Comparison of ENCODE assay signal across 14 cellular contexts in the genomic region with DNA sequence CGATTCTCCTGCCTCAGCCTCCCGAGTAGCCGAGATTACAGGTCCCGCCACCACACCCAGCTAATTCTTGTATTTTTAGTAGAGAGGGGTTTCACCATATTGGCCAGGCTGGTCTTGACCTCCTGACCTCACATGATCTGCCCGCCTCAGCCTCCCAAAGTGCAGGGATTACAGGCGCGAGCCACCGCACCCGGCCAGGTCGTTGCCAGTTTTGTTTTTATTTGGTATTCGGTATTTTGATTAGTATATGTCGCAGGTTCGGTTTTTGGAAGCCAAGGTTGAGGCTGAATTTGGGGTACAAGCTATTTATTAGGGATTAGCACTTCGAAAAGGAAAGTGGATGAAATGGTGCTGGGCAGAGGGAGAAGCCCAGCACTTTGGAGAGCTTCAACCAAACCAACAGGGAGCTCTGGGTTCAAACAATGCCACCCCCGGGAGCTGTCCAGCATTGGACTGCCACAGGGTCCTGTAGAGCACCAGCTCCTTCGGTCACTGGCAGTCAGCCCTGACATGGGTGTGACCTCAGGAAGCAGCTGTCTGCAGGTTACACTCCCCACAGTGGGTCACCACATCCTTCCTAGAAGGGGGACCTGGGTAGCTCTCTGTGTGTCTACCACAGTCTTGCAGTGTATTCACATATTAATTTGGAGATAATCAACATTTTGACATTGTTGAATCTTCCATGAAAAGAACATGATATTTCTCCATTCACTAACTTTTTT. TPM values are rescaled to one million over a fixed set of nuclear protein-coding genes. Genes with fewer than 3 reads are reported as not detected.
DNase-seq lines count a peak whose midpoint lies in the region; ATAC-seq and TF ChIP-seq lines count a peak whose summit lies in the region.
"Had no signal": no experiment of that assay in that cellular context is flagged by ENCODE, and none has a peak within 500 bp of the region (broad histone marks: within the 10 kb centered on the region; RNA-seq: fewer than 3 reads in every experiment).

No MANE protein-coding gene starts in this region.

- peaks cover 0 to 3% (median 0%) of the 10 kb centered on the region in 11 experiments; a peak in 2 of 22 replicates for H3K27me3 ChIP-seq in BLaER1 treated with 17β-estradiol and CSF1 and Interleukin-3, amounts not matched to agents 10 nM and 100 nM

- no peaks in the 10 kb centered on the region for H3K9me3 Mint-ChIP-seq in immature natural killer cell

- H3K4me1 Mint-ChIP-seq in immature natural killer cell = peaks cover 47 to 54% of the 10 kb centered on the region in 2 donors

- peaks cover 6 to 57% (median 31%) of the 10 kb centered on the region in 10 experiments; a peak in 18 of 20 replicates for H3K4me1 ChIP-seq in BLaER1 treated with 17β-estradiol and CSF1 and Interleukin-3, amounts not matched to agents 10 nM and 100 nM

- H3K36me3 ChIP-seq in BLaER1 treated with 17β-estradiol and CSF1 and Interleukin-3, amounts not matched to agents 10 nM and 100 nM = no peaks in the 10 kb centered on the region
- H3K36me3 ChIP-seq: stomach had no signal

- peak; percentile 44 for DNase-seq in GM12865 (ENCODE audit: low read depth)
- DNase-seq in UCSD-AML1 (lab: John Stamatoyannopoulos, UW; ENCODE audit: unreplicated experiment) = peak; percentile 77
- DNase-seq in immature natural killer cell = peak; percentile 78 to 81 (median 78)
- DNase-seq in OCI-M1 (lab: John Stamatoyannopoulos, UW) = no peak
- DNase-seq in NCI-H69 (lab: John Stamatoyannopoulos, UW) = no peak
- no peak for DNase-seq in NCI-H774 (lab: John Stamatoyannopoulos, UW)
- DNase-seq: cortex of kidney, foreskin fibroblast, Karpas-422, NCI-H2171, stomach had no signal

- H3K27me3 Mint-ChIP-seq in immature natural killer cell (ENCODE audit: low read depth in 3 of 3) = peaks cover 5 to 12% (median 9%) of the 10 kb centered on the region in 3 donors

- no peak overlapping the region for H3K27ac ChIP-seq in BLaER1 treated with 17β-estradiol and CSF1 and Interleukin-3, amounts not matched to agents 10 nM and 100 nM

- H3K4me3 Mint-ChIP-seq in immature natural killer cell = peak overlapping the region; percentile 75 to 82 (median 80)
- H3K4me3 Mint-ChIP-seq: activated naive CD8-positive, alpha-beta T cell had no signal

- ATAC-seq in GM18868 (IDR thresholded peaks at IDR 0.05; ENCODE audit: unreplicated experiment) = no peak

- H3K27ac Mint-ChIP-seq in immature natural killer cell = peak overlapping the region in 5 of 6 donors; percentile 17 to 63 (median 32)
- H3K27ac Mint-ChIP-seq: activated naive CD8-positive, alpha-beta T cell had no signal

- no peaks in the 10 kb centered on the region for H3K36me3 Mint-ChIP-seq in immature natural killer cell
- H3K36me3 Mint-ChIP-seq: activated naive CD8-positive, alpha-beta T cell had no signal

- no peaks in the 10 kb centered on the region for H3K9me3 ChIP-seq in BLaER1 treated with 17β-estradiol and CSF1 and Interleukin-3, amounts not matched to agents 10 nM and 100 nM (replicated peaks in 1 of 11)
- H3K9me3 ChIP-seq: stomach had no signal

- TF ChIP-seq CTCF in GM12865 (IDR thresholded peaks at IDR 0.05; ENCODE audit: insufficient read depth, low read depth, low read length, missing control alignments) = no peak

- no peak overlapping the region for H3K9ac ChIP-seq in BLaER1 treated with 17β-estradiol and CSF1 and Interleukin-3, amounts not matched to agents 10 nM and 100 nM

- no peaks in the 10 kb centered on the region for H4K20me1 ChIP-seq in BLaER1 treated with 17β-estradiol and CSF1 and Interleukin-3, amounts not matched to agents 10 nM and 100 nM

- H3K4me2 ChIP-seq in BLaER1 treated with 17β-estradiol and CSF1 and Interleukin-3, amounts not matched to agents 10 nM and 100 nM = peak overlapping the region in 10 of 11 experiments; percentile 2 to 89 (median 60); a peak in 18 of 22 replicates

- H3K4me3 ChIP-seq in BLaER1 treated with 17β-estradiol and CSF1 and Interleukin-3, amounts not matched to agents 10 nM and 100 nM = no peak overlapping the region
- no peak overlapping the region for H3K4me3 ChIP-seq in GM12865 (ENCODE audit: low read depth, low read length)
- H3K4me3 ChIP-seq: stomach had no signal

RNA-seq across cellular contexts. Expression of gene CLEC10A, which starts 1.5 kb away (rescaled TPM):
- 10 to 100 TPM in 2 of 3 donors, under 1 TPM in 1; 0.72 to 13.5 (median 11.7) TPM for polyA plus RNA-seq in immature natural killer cell

RNA-seq across cellular contexts. Expression of gene ASGR2, which starts 33.1 kb away (rescaled TPM):
- 1 to 10 TPM in 1 of 3 donors, under 1 TPM in 1, not detected in 1; 0.57 to 3.2 TPM for polyA plus RNA-seq in immature natural killer cell

RNA-seq across cellular contexts. Expression of gene SLC16A11, which starts 37.6 kb away (rescaled TPM):
- 1 to 10 TPM; 1.2 to 3.9 (median 3.1) TPM for polyA plus RNA-seq in immature natural killer cell

RNA-seq across cellular contexts. Expression of gene SLC16A13, which starts 45.7 kb away (rescaled TPM):
- polyA plus RNA-seq in immature natural killer cell = 1 to 10 TPM in 2 of 3 donors, under 1 TPM in 1; 0.49 to 2.6 (median 2.1) TPM

RNA-seq across cellular contexts. Expression of gene BCL6B, which starts 58.7 kb away (rescaled TPM):
- polyA plus RNA-seq in immature natural killer cell = under 1 TPM in 1 of 3 donors, not detected in 2; 0.10 TPM

Comparison
In these comparisons a context has a peak if more than half of its experiments do, and no peak if none do; other contexts are left out.
1. DNase-seq: peak in GM12865 (single experiment), UCSD-AML1 (single experiment) and immature natural killer cell (3 of 3); none in OCI-M1 (single experiment), NCI-H69 (single experiment) and NCI-H774 (single experiment).